ENCODE assay signal across 10 cellular contexts in genomic region chr4:10020871-10021676, GRCh38. TPM values are rescaled to one million over a fixed set of nuclear protein-coding genes. Genes with fewer than 3 reads are reported as not detected.
A peak's percentile ranks its signal among the peaks of the same experiment; 100 is the strongest.
DNase-seq lines count a peak whose midpoint lies in the region; ATAC-seq and TF ChIP-seq lines count a peak whose summit lies in the region.
"Had no signal": no experiment of that assay in that cellular context is flagged by ENCODE, and none has a peak within 500 bp of the region (broad histone marks: within the 10 kb centered on the region; RNA-seq: fewer than 3 reads in every experiment).

SLC2A9 (minus strand) TSS chr4:10021497; CDS start chr4:10021429, 68 bp downstream.

- no peak within 1 kb of the TSS for H2AFZ ChIP-seq in H9 (ENCODE audit: low read length)

- no peaks in the 10 kb centered on the region for H3K23me2 ChIP-seq in H9 (ENCODE audit: insufficient read length, low read depth, low read length, poor library complexity, severe bottlenecking)

- no peak within 1 kb of the TSS for H4K5ac ChIP-seq in H9 (ENCODE audit: insufficient read length, low read depth, low read length)

- no peak within 1 kb of the TSS for H2BK5ac ChIP-seq in H9 (ENCODE audit: insufficient read length, low read length)

- CTCF ChIA-PET in activated CD4-positive, alpha-beta memory T cell treated with anti-CD3 and anti-CD28 coated beads for 36 hours (lab: Charles Lee): interaction anchor here (1.0 to 1.1 kb wide), 2 partner anchors 9 to 317 kb away, joined by 3 to 4 read pairs; no protein-coding TSS in a partner anchor

- intact Hi-C loops in activated CD4-positive, alpha-beta memory T cell treated with anti-CD3 and anti-CD28 coated beads for 36 hours (cut with micrococcal nuclease): no loop called here

- no peak within 1 kb of the TSS for H3K56ac ChIP-seq in H9 (ENCODE audit: insufficient read length, low read depth, low read length)

- ATAC-seq in left lobe of liver: peak; percentile 45

- no peak within 1 kb of the TSS for H2BK15ac ChIP-seq in H9 (ENCODE audit: low read depth, low read length)

- H2AK5ac ChIP-seq in H9 (ENCODE audit: insufficient read length, low read length): no peak within 1 kb of the TSS

- no peaks in the 10 kb centered on the region for H3K36me3 ChIP-seq in subcutaneous abdominal adipose tissue (ENCODE audit: control insufficient read depth in 5 of 5, insufficient read depth in 5 of 5, low read length in 5 of 5)

- TF ChIP-seq CTCF in H9 (conservative IDR thresholded peaks at IDR 0.05) (no peak), cardiac fibroblast (IDR thresholded peaks at IDR 0.05; ENCODE audit: low read depth, low read length) (no peak)

- no peaks in the 10 kb centered on the region; a peak in 1 of 5 replicates for H3K9me3 Mint-ChIP-seq in H9
- H3K9me3 Mint-ChIP-seq in activated CD4-positive, alpha-beta memory T cell treated with anti-CD3 and anti-CD28 coated beads for 36 hours: no peaks in the 10 kb centered on the region

- H3K23ac ChIP-seq in H9 (ENCODE audit: insufficient read length, low read depth, low read length): no peak within 1 kb of the TSS

- H3K9me3 ChIP-seq in H9 (ENCODE audit: control insufficient read depth, low read depth, low read length): no peaks in the 10 kb centered on the region
- H3K9me3 ChIP-seq in subcutaneous abdominal adipose tissue (ENCODE audit: control insufficient read depth in 5 of 5, low read length in 5 of 5): no peaks in the 10 kb centered on the region

- H3K9ac ChIP-seq in H9 (ENCODE audit: extremely low read depth, insufficient read length, low read length): no peak within 1 kb of the TSS
- peak within 1 kb of the TSS in 2 of 5 donors; percentile 5 to 31 for H3K9ac ChIP-seq in subcutaneous abdominal adipose tissue (ENCODE audit: low read length in 5 of 5)

- DNase-seq in H9: peak; percentile 22
- peak; percentile 58 to 74 for DNase-seq in cardiac fibroblast (ENCODE audit: low read depth in 2 of 2)
- DNase-seq in left lobe of liver (ENCODE audit: low spot score): peak; percentile 80
- DNase-seq in NCI-H345 (lab: John Stamatoyannopoulos, UW): no peak
- no peak for DNase-seq in NCI-H1694 (lab: John Stamatoyannopoulos, UW)
- DNase-seq in activated CD4-positive, alpha-beta memory T cell treated with anti-CD3 and anti-CD28 coated beads for 36 hours: no peak
- DNase-seq in stimulated activated CD4-positive, alpha-beta T cell treated with anti-CD3 and anti-CD28 coated beads, Interleukin-12 subunit alpha, Interleukin-12 subunit beta, amount 100 ng/mL, for 4 hours: no peak
- DNase-seq: NCI-H2227 treated with DMSO at 0.1 percent for 48 hours; stimulated activated CD4-positive, alpha-beta T cell treated with anti-CD3 and anti-CD28 coated beads, Interleukin-4, amount 100 ng/mL, for 24 hours had no signal

- peaks cover 54% of the 10 kb centered on the region for H3K27me3 Mint-ChIP-seq in H9 (ENCODE audit: low read depth)
- no peaks in the 10 kb centered on the region for H3K27me3 Mint-ChIP-seq in activated CD4-positive, alpha-beta memory T cell treated with anti-CD3 and anti-CD28 coated beads for 36 hours

- H3K79me1 ChIP-seq in H9 (ENCODE audit: insufficient read depth, low read depth, low read length, poor library complexity, severe bottlenecking): no peaks in the 10 kb centered on the region

- no peak within 1 kb of the TSS for H3K4me3 Mint-ChIP-seq in H9
- H3K4me3 Mint-ChIP-seq in activated CD4-positive, alpha-beta memory T cell treated with anti-CD3 and anti-CD28 coated beads for 36 hours: no peak within 1 kb of the TSS

- H4K8ac ChIP-seq in H9 (replicated peaks; ENCODE audit: insufficient read length, low read depth, low read length): no peak within 1 kb of the TSS

- no peaks in the 10 kb centered on the region for H3K4me1 ChIP-seq in H9 (ENCODE audit: insufficient read depth, low read length)
- peaks cover 2 to 72% (median 47%) of the 10 kb centered on the region in 5 donors for H3K4me1 ChIP-seq in subcutaneous abdominal adipose tissue (ENCODE audit: control insufficient read depth in 5 of 5, insufficient read depth in 5 of 5, low read length in 5 of 5)

- no peak within 1 kb of the TSS for H3K4me2 ChIP-seq in H9 (ENCODE audit: insufficient read depth, insufficient read length, low read length)

- H2BK20ac ChIP-seq in H9 (ENCODE audit: low read depth, low read length, poor library complexity, severe bottlenecking): no peak within 1 kb of the TSS

- H3K4ac ChIP-seq in H9 (ENCODE audit: low read depth, low read length): no peak within 1 kb of the TSS

- H3K4me1 Mint-ChIP-seq in H9: peaks cover 3 to 7% of the 10 kb centered on the region in 2 experiments
- H3K4me1 Mint-ChIP-seq in activated CD4-positive, alpha-beta memory T cell treated with anti-CD3 and anti-CD28 coated beads for 36 hours (ENCODE audit: low read depth): peaks cover 10% of the 10 kb centered on the region

- H4K20me1 ChIP-seq in H9 (ENCODE audit: control insufficient read depth, insufficient read depth, insufficient read length): no peaks in the 10 kb centered on the region

- no peak within 1 kb of the TSS for H3K14ac ChIP-seq in H9 (ENCODE audit: insufficient read depth, low read length)

- WGBS in H9 (ENCODE audit: extremely low coverage, insufficient read length, low lambda C conversion rate): no CpG with 5 or more reads among the region's 17 CpGs

- no peak within 1 kb of the TSS for H3T11ph ChIP-seq in H9 (ENCODE audit: low read length)

- H3K27ac Mint-ChIP-seq in H9: no peak within 1 kb of the TSS
- H3K27ac Mint-ChIP-seq in activated CD4-positive, alpha-beta memory T cell treated with anti-CD3 and anti-CD28 coated beads for 36 hours: no peak within 1 kb of the TSS

- H3K27ac ChIP-seq in H9 (ENCODE audit: insufficient read length, low read depth, low read length) (no peak within 1 kb of the TSS), subcutaneous abdominal adipose tissue (ENCODE audit: low read depth, low read length) (peak within 1 kb of the TSS; percentile 46)

- H2BK12ac ChIP-seq in H9 (ENCODE audit: insufficient read length, low read depth, low read length): no peak within 1 kb of the TSS

- no peaks in the 10 kb centered on the region for H3K27me3 ChIP-seq in H9 (ENCODE audit: insufficient read depth, low read length)
- H3K27me3 ChIP-seq in subcutaneous abdominal adipose tissue (ENCODE audit: control insufficient read depth in 5 of 5, insufficient read depth in 4 of 5, low read length in 5 of 5): peaks cover 0 to 4% (median 0%) of the 10 kb centered on the region in 5 donors

- H3K36me3 Mint-ChIP-seq in H9 (ENCODE audit: insufficient read depth in 1 of 3, low read depth in 3 of 3): no peaks in the 10 kb centered on the region
- H3K36me3 Mint-ChIP-seq in activated CD4-positive, alpha-beta memory T cell treated with anti-CD3 and anti-CD28 coated beads for 36 hours: no peaks in the 10 kb centered on the region

- H2BK120ac ChIP-seq in H9 (ENCODE audit: low read depth, low read length, poor library complexity, severe bottlenecking): no peak within 1 kb of the TSS

- no peak within 1 kb of the TSS for H4K91ac ChIP-seq in H9 (ENCODE audit: insufficient read length, low read depth, low read length)

- peak within 1 kb of the TSS; percentile 8 to 14 for H3K4me3 ChIP-seq in cardiac fibroblast (replicated peaks in 1 of 2; ENCODE audit: low read depth in 2 of 2, low read length in 2 of 2)
- peak within 1 kb of the TSS in 2 of 5 donors; percentile 13 to 27 for H3K4me3 ChIP-seq in subcutaneous abdominal adipose tissue (ENCODE audit: low read depth in 1 of 5, low read length in 5 of 5)

- no peak within 1 kb of the TSS for H3K18ac ChIP-seq in H9 (ENCODE audit: insufficient read length, low read depth, low read length)

- H3K79me2 ChIP-seq in H9 (ENCODE audit: insufficient read depth, low read length): no peaks in the 10 kb centered on the region

- POLR2A ChIA-PET in activated CD4-positive, alpha-beta memory T cell treated with anti-CD3 and anti-CD28 coated beads for 36 hours (lab: Charles Lee): no interaction called here

RNA-seq across cellular contexts. Expression of gene SLC2A9, which starts in this region (rescaled TPM):
- 0.57 and 0.79 TPM in 2 replicates for total RNA-seq in H9 (2021)
- 21.7 TPM for total RNA-seq in left lobe of liver
- under 1 TPM; 0.10 to 0.65 TPM for total RNA-seq in activated CD4-positive, alpha-beta memory T cell treated with anti-CD3 and anti-CD28 coated beads for 36 hours

Comparison
In these comparisons a context has a peak if more than half of its experiments do, and no peak if none do; other contexts are left out.
1. RNA of gene SLC2A9 (total RNA-seq): 21.7 TPM in left lobe of liver (single experiment); 0.57 to 0.79 TPM in H9 and 0.10 to 0.65 TPM in activated CD4-positive, alpha-beta memory T cell treated with anti-CD3 and anti-CD28 coated beads for 36 hours; every median in the first group is over 10 times any median in the second.
2. Peak in DNase-seq in H9; RNA of the gene not detected or under 1 TPM.
3. DNase-seq: peak in cardiac fibroblast (2 of 2) and left lobe of liver (single experiment); none in NCI-H345 (single experiment), NCI-H1694 (single experiment), activated CD4-positive, alpha-beta memory T cell treated with anti-CD3 and anti-CD28 coated beads for 36 hours (single experiment) and stimulated activated CD4-positive, alpha-beta T cell treated with anti-CD3 and anti-CD28 coated beads, Interleukin-12 subunit alpha, Interleukin-12 subunit beta, amount 100 ng/mL, for 4 hours (single experiment).